16 cellular contexts compared by ENCODE assay signal in the genomic region with DNA sequence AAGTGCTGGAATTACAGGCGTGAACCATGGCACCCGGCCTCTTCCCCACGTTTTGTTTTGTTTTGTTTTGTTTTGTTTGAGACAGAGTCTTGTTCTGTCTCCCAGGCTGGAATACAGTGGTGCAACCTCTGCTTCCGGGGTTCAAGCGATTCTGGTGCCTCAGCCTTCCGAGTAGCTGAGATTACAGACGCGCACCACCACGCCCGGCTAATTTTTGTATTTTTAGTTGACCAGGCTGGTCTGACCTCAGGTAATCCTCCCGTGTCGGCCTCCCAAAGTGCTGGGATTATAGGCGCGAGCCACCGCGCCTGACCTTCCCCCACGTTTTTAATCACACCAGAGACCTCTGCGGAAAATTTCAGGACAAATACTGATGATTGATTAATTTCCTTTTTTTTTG. TPM values are rescaled to one million over a fixed set of nuclear protein-coding genes. Genes with fewer than 3 reads are reported as not detected.
DNase-seq lines count a peak whose midpoint lies in the region; ATAC-seq and TF ChIP-seq lines count a peak whose summit lies in the region.
"Had no signal": no experiment of that assay in that cellular context is flagged by ENCODE, and none has a peak within 500 bp of the region (broad histone marks: within the 10 kb centered on the region; RNA-seq: fewer than 3 reads in every experiment).

No MANE protein-coding gene starts in this region.

- POLR2A ChIA-PET in PC-3 (lab: Charles Lee; ENCODE audit: unreplicated experiment): no interaction called here

- H3K27me3 ChIP-seq in PC-3 (ENCODE audit: low read length) (no peaks in the 10 kb centered on the region), smooth muscle cell (ENCODE audit: low read depth) (no peaks in the 10 kb centered on the region), brain microvascular endothelial cell (replicated peaks) (no peaks in the 10 kb centered on the region)
- H3K27me3 ChIP-seq: esophagus squamous epithelium, stomach had no signal

- H3K4me1 Mint-ChIP-seq in activated naive CD4-positive, alpha-beta T cell treated with anti-CD3 and anti-CD28 coated beads, Interleukin-2, amount 10 ng/mL, durations not matched to agents 7 days and 5 days: peaks cover 42% of the 10 kb centered on the region
- H3K4me1 Mint-ChIP-seq in chondrocyte (ENCODE audit: low read depth): peaks cover 40% of the 10 kb centered on the region

- no peaks in the 10 kb centered on the region for H3K9me3 ChIP-seq in PC-3 (ENCODE audit: low read length)
- H3K9me3 ChIP-seq in smooth muscle cell (replicated peaks; ENCODE audit: low read depth): no peaks in the 10 kb centered on the region
- H3K9me3 ChIP-seq: esophagus squamous epithelium, stomach had no signal

- H3K79me2 ChIP-seq in PC-3 (ENCODE audit: low read length) (peaks cover 93% of the 10 kb centered on the region), smooth muscle cell (ENCODE audit: low read depth) (peaks cover 85% of the 10 kb centered on the region)

- H3K36me3 ChIP-seq in PC-3 (ENCODE audit: low read depth, low read length): peaks cover 11% of the 10 kb centered on the region
- H3K36me3 ChIP-seq in smooth muscle cell (ENCODE audit: low read depth): no peaks in the 10 kb centered on the region
- H3K36me3 ChIP-seq in brain microvascular endothelial cell (replicated peaks): peaks cover 11% of the 10 kb centered on the region

- in situ Hi-C loops in brain microvascular endothelial cell (cut with HindIII; ENCODE audit: low pct_ligation_motif_present, low sequenced_read_pairs): no loop called here

- H3K9me2 ChIP-seq in PC-3 (replicated peaks; ENCODE audit: low read length): no peaks in the 10 kb centered on the region

- 85% methylated on average over 18 of the region's 18 CpGs for WGBS in smooth muscle cell (ENCODE audit: low lambda C conversion rate)

- H3F3A ChIP-seq in PC-3 (ENCODE audit: low read length, unreplicated experiment): no peaks in the 10 kb centered on the region
- H3F3A ChIP-seq in smooth muscle cell (ENCODE audit: low read depth): peaks cover 15% of the 10 kb centered on the region

- H3K9me3 Mint-ChIP-seq in activated naive CD4-positive, alpha-beta T cell treated with anti-CD3 and anti-CD28 coated beads, Interleukin-2, amount 10 ng/mL, durations not matched to agents 7 days and 5 days: no peaks in the 10 kb centered on the region
- H3K9me3 Mint-ChIP-seq in chondrocyte (ENCODE audit: low read depth): no peaks in the 10 kb centered on the region

- no peak for ATAC-seq in PC-3

- H2AFZ ChIP-seq in PC-3 (ENCODE audit: low read length) (no peak overlapping the region), smooth muscle cell (ENCODE audit: low read depth) (no peak overlapping the region)

- no peak overlapping the region for H3K27ac ChIP-seq in PC-3 (ENCODE audit: low read length)
- H3K27ac ChIP-seq in smooth muscle cell (ENCODE audit: low read depth): no peak overlapping the region
- no peak overlapping the region for H3K27ac ChIP-seq in brain microvascular endothelial cell
- H3K27ac ChIP-seq: esophagus squamous epithelium, stomach had no signal

- H3K4me2 ChIP-seq in PC-3 (ENCODE audit: low read length) (peak overlapping the region; percentile 93), smooth muscle cell (peak overlapping the region; percentile 98)

- no peak for DNase-seq in activated naive CD4-positive, alpha-beta T cell treated with anti-CD3 and anti-CD28 coated beads, Interleukin-2, amount 10 ng/mL, durations not matched to agents 7 days and 5 days
- no peak for DNase-seq in activated naive CD4-positive, alpha-beta T cell (lab: John Stamatoyannopoulos, UW)
- DNase-seq in PC-3 (no peak), chondrocyte (ENCODE audit: low spot score) (no peak), smooth muscle cell (lab: John Stamatoyannopoulos, UW; ENCODE audit: unreplicated experiment) (no peak), HuH-7.5 (ENCODE audit: low spot score) (no peak), brain microvascular endothelial cell (no peak)
- no peak for DNase-seq in stimulated activated CD4-positive, alpha-beta T cell treated with anti-CD3 and anti-CD28 coated beads, Interleukin-1b, Interleukin-23, amount 100 ng/mL, for 48 hours
- DNase-seq: activated effector memory CD4-positive, alpha-beta T cell treated with Interleukin-2 at 50 U/mL for 16 hours; esophagus squamous epithelium; mesenchymal stem cell; NCI-H146; NCI-H526; SIG-M5; stimulated activated CD4-positive, alpha-beta T cell treated with anti-CD3 and anti-CD28 coated beads, Interleukin-4, amount 100 ng/mL, for 24 hours; stomach had no signal

- TF ChIP-seq CTCF in PC-3 (conservative IDR thresholded peaks at IDR 0.05; ENCODE audit: low read depth, low read length) (no peak), chondrocyte (IDR thresholded peaks at IDR 0.05) (no peak), smooth muscle cell (IDR thresholded peaks at IDR 0.05; ENCODE audit: borderline replicate concordance, insufficient read depth, poor library complexity, severe bottlenecking) (no peak), brain microvascular endothelial cell (IDR thresholded peaks at IDR 0.05; ENCODE audit: low read depth, low read length, missing control alignments) (no peak)

- BruUV-seq in PC-3 (replicated peaks; lab: Mats Ljungman, UMichigan): no TSS peak

- H3K4me1 ChIP-seq in PC-3 (ENCODE audit: insufficient read depth, low read length) (peaks cover 16% of the 10 kb centered on the region), smooth muscle cell (ENCODE audit: low read depth) (peaks cover 15% of the 10 kb centered on the region)

- H4K20me1 ChIP-seq in PC-3 (ENCODE audit: low read length): peaks cover 40% of the 10 kb centered on the region
- H4K20me1 ChIP-seq in smooth muscle cell (ENCODE audit: low read depth): peaks cover 78% of the 10 kb centered on the region

- H3K36me3 Mint-ChIP-seq in activated naive CD4-positive, alpha-beta T cell treated with anti-CD3 and anti-CD28 coated beads, Interleukin-2, amount 10 ng/mL, durations not matched to agents 7 days and 5 days: peaks cover 41% of the 10 kb centered on the region
- peaks cover 12% of the 10 kb centered on the region for H3K36me3 Mint-ChIP-seq in chondrocyte (ENCODE audit: low read depth)

- H3K4me3 ChIP-seq in PC-3 (ENCODE audit: low read length) (0 out of 2 replicates have a peak overlapping the region, but pooled peaks have one; percentile 97), smooth muscle cell (no peak overlapping the region), brain microvascular endothelial cell (ENCODE audit: low read depth, low read length) (no peak overlapping the region)
- H3K4me3 ChIP-seq: esophagus squamous epithelium, stomach had no signal

- H3K4me3 Mint-ChIP-seq in activated naive CD4-positive, alpha-beta T cell treated with anti-CD3 and anti-CD28 coated beads, Interleukin-2, amount 10 ng/mL, durations not matched to agents 7 days and 5 days: peak overlapping the region; percentile 12
- H3K4me3 Mint-ChIP-seq in chondrocyte (ENCODE audit: unreplicated experiment): no peak overlapping the region

- H3K9ac ChIP-seq in PC-3 (ENCODE audit: low read length): no peak overlapping the region
- H3K9ac ChIP-seq in smooth muscle cell (ENCODE audit: low read depth): no peak overlapping the region

- no peak overlapping the region for H3K27ac Mint-ChIP-seq in activated naive CD4-positive, alpha-beta T cell treated with anti-CD3 and anti-CD28 coated beads, Interleukin-2, amount 10 ng/mL, durations not matched to agents 7 days and 5 days
- peak overlapping the region; percentile 1 for H3K27ac Mint-ChIP-seq in chondrocyte (ENCODE audit: unreplicated experiment)

- H3K27me3 Mint-ChIP-seq in activated naive CD4-positive, alpha-beta T cell treated with anti-CD3 and anti-CD28 coated beads, Interleukin-2, amount 10 ng/mL, durations not matched to agents 7 days and 5 days: peaks cover 8% of the 10 kb centered on the region
- H3K27me3 Mint-ChIP-seq in chondrocyte (ENCODE audit: low read depth): no peaks in the 10 kb centered on the region

- CTCF ChIA-PET in activated naive CD4-positive, alpha-beta T cell treated with anti-CD3 and anti-CD28 coated beads, Interleukin-2, amount 10 ng/mL, durations not matched to agents 7 days and 5 days (lab: Charles Lee): interaction anchor here (1.4 kb wide), 1 partner anchor 306 kb away, joined by 3 read pairs; no protein-coding TSS in a partner anchor
- CTCF ChIA-PET in PC-3 (lab: Charles Lee): no interaction called here

- intact Hi-C loops in PC-3 (cut with micrococcal nuclease): no loop called here

RNA-seq across cellular contexts. Expression of gene ENOPH1, which starts 2.2 kb away (rescaled TPM):
- total RNA-seq in PC-3 (2014; rRNA removed): 32.0 and 37.5 TPM in 2 replicates
- 32.2 to 33.6 TPM (median 33.1 TPM) in 3 replicates for total RNA-seq in chondrocyte
- total RNA-seq in smooth muscle cell: 39.1 and 54.5 TPM in 2 replicates
- polyA plus RNA-seq in smooth muscle cell: 27.4 and 36.2 TPM in 2 replicates

RNA-seq across cellular contexts. Expression of gene HNRNPDL, which starts 2.3 kb away (rescaled TPM):
- total RNA-seq in PC-3 (2014; rRNA removed) (207 and 215 TPM in 2 replicates), chondrocyte (206 to 325 TPM (median 211 TPM) in 3 replicates), smooth muscle cell (279 and 283 TPM in 2 replicates)
- polyA plus RNA-seq in smooth muscle cell: 144 and 169 TPM in 2 replicates

RNA-seq across cellular contexts. Expression of gene HNRNPD, which starts 58.8 kb away (rescaled TPM):
- total RNA-seq in PC-3 (2014; rRNA removed): 86.4 and 136 TPM in 2 replicates
- total RNA-seq in chondrocyte: 124 to 177 TPM (median 127 TPM) in 3 replicates
- 58.7 and 59.2 TPM in 2 replicates for total RNA-seq in smooth muscle cell
- polyA plus RNA-seq in smooth muscle cell: 162 and 207 TPM in 2 replicates
